Comparison of ENCODE assay signal across 26 cellular contexts in the genomic region with DNA sequence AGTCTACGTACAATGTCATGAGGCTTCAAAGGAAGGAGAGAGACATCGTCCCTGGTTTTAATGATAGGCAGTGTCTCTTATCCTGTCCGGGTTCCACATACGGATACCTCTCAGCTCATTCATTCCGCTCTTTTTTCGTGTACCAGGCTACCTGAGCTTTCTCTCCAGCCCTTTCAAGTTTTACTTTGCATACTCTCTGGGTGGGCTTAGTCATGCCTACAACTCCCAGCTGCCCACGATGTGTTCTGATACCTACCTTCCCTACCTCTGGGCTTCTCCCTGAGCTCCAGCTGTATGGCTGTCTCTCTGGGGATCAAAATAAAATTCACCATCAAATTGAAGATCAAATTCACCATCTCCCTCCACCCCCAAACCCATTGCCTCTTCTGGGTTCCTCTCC.
"Had no signal": no experiment of that assay in that cellular context is flagged by ENCODE, and none has a peak within 500 bp of the region (broad histone marks: within the 10 kb centered on the region; RNA-seq: fewer than 3 reads in every experiment).

No MANE protein-coding gene starts in this region.

- DNase-seq: activated CD4-positive, alpha-beta memory T cell treated with anti-CD3 and anti-CD28 coated beads for 36 hours; activated CD4-positive, alpha-beta T cell treated with anti-CD3 and anti-CD28 coated beads, Interleukin-2, amount 10 ng/mL, durations not matched to agents 7 days and 5 days; activated CD4-positive, CD25-positive, alpha-beta regulatory T cell; activated CD8-positive, alpha-beta memory T cell treated with anti-CD3 and anti-CD28 coated beads for 24 hours; activated effector memory CD4-positive, alpha-beta T cell treated with anti-CD3 and anti-CD28 coated beads, Interleukin-2, amount 50 U/mL, for 16 hours; activated naive CD4-positive, alpha-beta T cell treated with Interleukin-2 at 50 U/mL for 16 hours; activated T-cell treated with anti-CD3 and anti-CD28 coated beads, Interleukin-2, amount 50 U/mL, for 4 hours; amygdala; Kasumi-1; KBM-7; NCI-H1105 treated with DMSO at 0.1 percent for 48 hours; NCI-H146; NCI-H187 treated with DMSO at 0.1 percent for 48 hours; NCI-H2081 treated with DMSO at 0.1 percent for 48 hours; NCI-H2171; NCI-H2227 treated with DMSO at 0.1 percent for 48 hours; NCI-H510A; NCI-H526 treated with DMSO at 0.1 percent for 48 hours; NCI-H82; RPMI8226; T-cell; T-helper 2 cell; T1000 had no signal

- H3K4me3 ChIP-seq: SK-N-MC had no signal

- H3K27ac ChIP-seq: SK-N-MC had no signal

- ATAC-seq: activated T-cell treated with anti-CD3 and anti-CD28 coated beads, Interleukin-2, amount 50 U/mL, for 4 hours; Panc1; Right ventricle myocardium inferior; T-cell had no signal
